Comparison of ENCODE assay signal across 13 cellular contexts in the genomic region with DNA sequence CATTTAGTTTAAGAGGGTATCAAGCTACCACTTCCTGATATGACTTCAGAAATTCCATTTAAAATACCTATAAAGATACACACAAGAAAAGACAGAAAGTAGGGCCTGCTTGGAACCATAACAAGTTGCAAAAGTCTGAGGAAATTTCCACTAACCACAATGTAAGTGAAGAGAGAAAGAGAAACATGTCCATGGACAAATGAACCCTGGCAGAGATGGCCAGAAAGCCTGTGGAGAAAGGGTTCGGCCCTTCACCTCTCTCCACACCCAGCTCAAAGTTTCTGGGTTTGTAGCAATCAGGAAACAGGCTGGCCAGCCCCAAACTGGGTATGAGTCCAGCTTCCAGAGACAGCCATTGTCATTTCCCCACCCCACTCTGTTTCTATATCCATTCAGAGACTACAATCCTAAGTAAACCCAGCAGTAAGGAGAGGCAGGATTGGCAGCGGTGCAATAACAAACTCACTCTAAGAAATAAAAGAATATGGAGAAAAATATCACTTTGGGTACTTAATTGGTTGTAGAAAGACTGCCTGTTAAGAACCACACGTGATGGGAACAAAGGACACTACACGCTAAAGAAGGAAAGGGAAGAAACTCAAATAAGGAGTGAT.
A peak's percentile ranks its signal among the peaks of the same experiment; 100 is the strongest.
DNase-seq lines count a peak whose midpoint lies in the region; ATAC-seq and TF ChIP-seq lines count a peak whose summit lies in the region.
"Had no signal": no experiment of that assay in that cellular context is flagged by ENCODE, and none has a peak within 500 bp of the region (broad histone marks: within the 10 kb centered on the region; RNA-seq: fewer than 3 reads in every experiment).

No MANE protein-coding gene starts in this region.

- peaks cover 26% of the 10 kb centered on the region for H3K36me3 Mint-ChIP-seq in CD4-positive, alpha-beta T cell (ENCODE audit: low read depth)
- peaks cover 45% of the 10 kb centered on the region for H3K36me3 Mint-ChIP-seq in activated T-helper 17 cell treated with anti-CD3 and anti-CD28 coated beads, Interleukin-2, amount 50 U/mL, for 72 hours (ENCODE audit: low read depth)

- CTCF ChIA-PET in CD4-positive, alpha-beta T cell (lab: Charles Lee) = interaction anchor here (0.7 to 12.7 kb wide), 2 partner anchors 22 to 69 kb away, joined by 3 to 167 read pairs; a partner anchor contains a TSS

- no peak for TF ChIP-seq CTCF in CD4-positive, alpha-beta T cell (IDR thresholded peaks at IDR 0.05)
- TF ChIP-seq CTCF in mucosa of descending colon (IDR thresholded peaks at IDR 0.05) (no peak), upper lobe of left lung (IDR thresholded peaks at IDR 0.05) (no peak), coronary artery (IDR thresholded peaks at IDR 0.05) (no peak)

- no peaks in the 10 kb centered on the region for H3K27me3 Mint-ChIP-seq in CD4-positive, alpha-beta T cell
- no peaks in the 10 kb centered on the region for H3K27me3 Mint-ChIP-seq in activated T-helper 17 cell treated with anti-CD3 and anti-CD28 coated beads, Interleukin-2, amount 50 U/mL, for 72 hours

- WGBS in upper lobe of left lung, 2 donors = 85 to 89% methylated on average over 4 of the region's 4 CpGs

- peaks cover 3% of the 10 kb centered on the region for H3K4me1 ChIP-seq in mucosa of descending colon (ENCODE audit: low read depth)
- H3K4me1 ChIP-seq in upper lobe of left lung = peaks cover 21 to 29% (median 25%) of the 10 kb centered on the region in 4 donors

- H3K9me3 Mint-ChIP-seq in CD4-positive, alpha-beta T cell = no peaks in the 10 kb centered on the region
- H3K9me3 Mint-ChIP-seq in activated T-helper 17 cell treated with anti-CD3 and anti-CD28 coated beads, Interleukin-2, amount 50 U/mL, for 72 hours = peaks cover 5% of the 10 kb centered on the region

- H3K4me3 Mint-ChIP-seq in CD4-positive, alpha-beta T cell = peak overlapping the region; percentile 56
- peak overlapping the region; percentile 76 for H3K4me3 Mint-ChIP-seq in activated T-helper 17 cell treated with anti-CD3 and anti-CD28 coated beads, Interleukin-2, amount 50 U/mL, for 72 hours

- H3K27ac Mint-ChIP-seq in CD4-positive, alpha-beta T cell = peak overlapping the region; percentile 77
- H3K27ac Mint-ChIP-seq in activated T-helper 17 cell treated with anti-CD3 and anti-CD28 coated beads, Interleukin-2, amount 50 U/mL, for 72 hours = peak overlapping the region; percentile 73

- POLR2A ChIA-PET in CD4-positive, alpha-beta T cell (lab: Charles Lee) = interaction anchor here (0.8 to 1.2 kb wide), 2 partner anchors 14 to 71 kb away, joined by 3 to 6 read pairs; a partner anchor contains a TSS

- no peaks in the 10 kb centered on the region for H3K9me3 ChIP-seq in CD4-positive, alpha-beta T cell (ENCODE audit: control insufficient read depth, low read length)
- H3K9me3 ChIP-seq in mucosa of descending colon (no peaks in the 10 kb centered on the region), upper lobe of left lung (no peaks in the 10 kb centered on the region)

- H3K36me3 ChIP-seq in H7 (replicated peaks; ENCODE audit: control insufficient read depth, insufficient read depth, low read length) (no peaks in the 10 kb centered on the region; the same call in 1 of the 2 replicates), mucosa of descending colon (ENCODE audit: low read depth) (no peaks in the 10 kb centered on the region), upper lobe of left lung (no peaks in the 10 kb centered on the region)

- no peak for ATAC-seq in CD4-positive, alpha-beta T cell (ENCODE audit: poor library complexity)
- ATAC-seq in activated T-helper 17 cell treated with anti-CD3 and anti-CD28 coated beads, Interleukin-2, amount 50 U/mL, for 72 hours (replicated peaks) = no peak
- ATAC-seq in mucosa of descending colon (peak; percentile 46), upper lobe of left lung (ENCODE audit: low FRiP score in 2 of 2) (no peak)
- ATAC-seq: Right ventricle myocardium inferior had no signal

- no peak for DNase-seq in CD4-positive, alpha-beta T cell
- DNase-seq in H7 (peak; percentile 30), mucosa of descending colon (no peak), upper lobe of left lung (no peak), coronary artery (ENCODE audit: low spot score) (no peak), NCI-H748 (lab: John Stamatoyannopoulos, UW; ENCODE audit: unreplicated experiment) (no peak)
- DNase-seq: GM23248, Kasumi-1, NCI-H2029, NCI-H69 had no signal

- no peak for TF ChIP-seq EP300 in upper lobe of left lung (IDR thresholded peaks at IDR 0.05)

- no peak for TF ChIP-seq POLR2A in upper lobe of left lung (IDR thresholded peaks at IDR 0.05)

- H3K4me1 Mint-ChIP-seq in CD4-positive, alpha-beta T cell (ENCODE audit: low read depth) = peaks cover 72% of the 10 kb centered on the region
- H3K4me1 Mint-ChIP-seq in activated T-helper 17 cell treated with anti-CD3 and anti-CD28 coated beads, Interleukin-2, amount 50 U/mL, for 72 hours = peaks cover 38% of the 10 kb centered on the region

- no peaks in the 10 kb centered on the region for H3K27me3 ChIP-seq in CD4-positive, alpha-beta T cell (ENCODE audit: control insufficient read depth, insufficient read depth, low read length)
- H3K27me3 ChIP-seq in H7 (ENCODE audit: control insufficient read depth, insufficient read depth, low read length) (no peaks in the 10 kb centered on the region), upper lobe of left lung (no peaks in the 10 kb centered on the region)
- H3K27me3 ChIP-seq: BLaER1 had no signal

- H3K27ac ChIP-seq in CD4-positive, alpha-beta T cell (ENCODE audit: low read depth, low read length) = no peak overlapping the region
- H3K27ac ChIP-seq in upper lobe of left lung (no peak overlapping the region), coronary artery (peak overlapping the region in 1 of 2 donors; percentile 18)
- H3K27ac ChIP-seq: BLaER1, GM23248 had no signal

- H3K4me3 ChIP-seq in H7 (ENCODE audit: insufficient read depth, low read depth, low read length) (no peak overlapping the region), mucosa of descending colon (no peak overlapping the region), upper lobe of left lung (no peak overlapping the region), coronary artery (no peak overlapping the region)
- H3K4me3 ChIP-seq: BLaER1, GM23248 had no signal

- intact Hi-C loops in CD4-positive, alpha-beta T cell (cut with DNase I, micrococcal nuclease) = loop anchor here in 1 of 2 experiments (5.0 kb wide), 1 partner anchor 72 kb away; a partner anchor contains a TSS
- intact Hi-C loops in mucosa of descending colon (cut with DNase I, micrococcal nuclease) = no loop called here
